ENCODE assay signal across 21 cellular contexts in the genomic region with DNA sequence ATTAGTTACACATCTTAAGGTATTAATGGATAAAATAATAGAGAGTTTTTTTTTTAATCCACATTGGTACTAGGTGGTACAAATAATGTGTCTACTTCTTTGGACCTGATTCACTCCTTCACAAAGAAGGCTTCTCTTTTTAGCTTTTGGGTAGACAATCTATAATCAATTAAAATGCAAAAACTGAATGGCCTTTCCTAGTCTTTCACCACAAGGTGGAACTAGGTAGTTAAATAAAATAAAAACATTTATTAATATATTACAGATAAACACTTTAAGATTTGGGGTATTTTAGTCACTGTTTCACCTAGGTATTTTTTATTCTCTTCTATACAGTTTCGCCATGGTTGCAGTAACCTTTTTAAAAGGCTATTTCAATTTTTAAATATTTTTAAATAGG.
"Had no signal": no experiment of that assay in that cellular context is flagged by ENCODE, and none has a peak within 500 bp of the region (broad histone marks: within the 10 kb centered on the region; RNA-seq: fewer than 3 reads in every experiment).

No MANE protein-coding gene starts in this region.

- ATAC-seq: activated T-cell treated with anti-CD3 and anti-CD28 coated beads, Interleukin-2, amount 50 U/mL, for 72 hours; left colon; natural killer cell treated with Interleukin-12 subunit alpha and Interleukin-12 subunit beta and Interleukin-15 and Interleukin-18, amount 100 ng/mL, for 72 hours had no signal

- H3K36me3 Mint-ChIP-seq: activated naive CD8-positive, alpha-beta T cell treated with anti-CD3 and anti-CD28 coated beads for 36 hours; natural killer cell treated with Interleukin-12 subunit alpha and Interleukin-12 subunit beta and Interleukin-15 and Interleukin-18, amount 100 ng/mL, for 72 hours had no signal

- H3K9me3 Mint-ChIP-seq: activated CD4-positive, alpha-beta memory T cell treated with anti-CD3 and anti-CD28 coated beads, Interleukin-2, amount 10 ng/mL, durations not matched to agents 7 days and 5 days; activated naive CD8-positive, alpha-beta T cell treated with anti-CD3 and anti-CD28 coated beads for 36 hours; activated T-cell treated with anti-CD3 and anti-CD28 coated beads, Interleukin-2, amount 50 U/mL, for 72 hours; natural killer cell treated with Interleukin-12 subunit alpha and Interleukin-12 subunit beta and Interleukin-15 and Interleukin-18, amount 100 ng/mL, for 72 hours; stimulated activated naive CD8-positive, alpha-beta T cell treated with anti-CD3 and anti-CD28 coated beads, Interleukin-15, Interleukin-2, amounts not matched to agents 100 ng/mL and 50 ng/mL, for 24 hours had no signal

- H3K27me3 ChIP-seq: ascending aorta, ovary had no signal

- DNase-seq: activated CD4-positive, alpha-beta memory T cell treated with anti-CD3 and anti-CD28 coated beads, Interleukin-2, amount 10 ng/mL, durations not matched to agents 7 days and 5 days; activated CD8-positive, alpha-beta memory T cell treated with anti-CD3 and anti-CD28 coated beads, Interleukin-2, amount 50 U/mL, for 4 hours; activated gamma-delta T cell treated with Interleukin-2 at 50 U/mL for 16 hours; activated naive CD8-positive, alpha-beta T cell treated with anti-CD3 and anti-CD28 coated beads for 36 hours; activated T-cell treated with anti-CD3 and anti-CD28 coated beads, Interleukin-2, amount 50 U/mL, for 72 hours; caudate nucleus; cortex of kidney; effector memory CD4-positive, alpha-beta T cell; glutamatergic neuron; left colon; mammary epithelial cell; ovary; stimulated activated CD4-positive, alpha-beta T cell treated with anti-CD3 and anti-CD28 coated beads, Interleukin-15, amount 100 ng/mL, for 24 hours; stimulated activated CD4-positive, alpha-beta T cell treated with anti-CD3 and anti-CD28 coated beads, Interleukin-4, amount 100 ng/mL, for 24 hours; SW 1271 had no signal

- H3K4me3 ChIP-seq: ascending aorta, ovary, thoracic aorta had no signal

- H3K9me3 ChIP-seq: ascending aorta, ovary, thoracic aorta had no signal

- H3K27ac ChIP-seq: ascending aorta, epithelial cell of prostate, ovary, thoracic aorta had no signal

- H3K36me3 ChIP-seq: ascending aorta, ovary, thoracic aorta had no signal

- FAIRE-seq: urothelium cell line had no signal

- H3K27ac Mint-ChIP-seq: activated CD4-positive, alpha-beta memory T cell treated with anti-CD3 and anti-CD28 coated beads, Interleukin-2, amount 10 ng/mL, durations not matched to agents 7 days and 5 days; activated naive CD8-positive, alpha-beta T cell treated with anti-CD3 and anti-CD28 coated beads for 36 hours; activated T-cell treated with anti-CD3 and anti-CD28 coated beads, Interleukin-2, amount 50 U/mL, for 72 hours; natural killer cell treated with Interleukin-12 subunit alpha and Interleukin-12 subunit beta and Interleukin-15 and Interleukin-18, amount 100 ng/mL, for 72 hours; stimulated activated naive CD8-positive, alpha-beta T cell treated with anti-CD3 and anti-CD28 coated beads, Interleukin-15, Interleukin-2, amounts not matched to agents 100 ng/mL and 50 ng/mL, for 24 hours had no signal

- H3K27me3 Mint-ChIP-seq: activated naive CD8-positive, alpha-beta T cell treated with anti-CD3 and anti-CD28 coated beads for 36 hours had no signal

- H3K4me3 Mint-ChIP-seq: activated CD4-positive, alpha-beta memory T cell treated with anti-CD3 and anti-CD28 coated beads, Interleukin-2, amount 10 ng/mL, durations not matched to agents 7 days and 5 days; activated naive CD8-positive, alpha-beta T cell treated with anti-CD3 and anti-CD28 coated beads for 36 hours; activated T-cell treated with anti-CD3 and anti-CD28 coated beads, Interleukin-2, amount 50 U/mL, for 72 hours; natural killer cell treated with Interleukin-12 subunit alpha and Interleukin-12 subunit beta and Interleukin-15 and Interleukin-18, amount 100 ng/mL, for 72 hours; stimulated activated naive CD8-positive, alpha-beta T cell treated with anti-CD3 and anti-CD28 coated beads, Interleukin-15, Interleukin-2, amounts not matched to agents 100 ng/mL and 50 ng/mL, for 24 hours had no signal

- H3K4me1 Mint-ChIP-seq: activated CD4-positive, alpha-beta memory T cell treated with anti-CD3 and anti-CD28 coated beads, Interleukin-2, amount 10 ng/mL, durations not matched to agents 7 days and 5 days; activated naive CD8-positive, alpha-beta T cell treated with anti-CD3 and anti-CD28 coated beads for 36 hours had no signal
